In the genomic region with DNA sequence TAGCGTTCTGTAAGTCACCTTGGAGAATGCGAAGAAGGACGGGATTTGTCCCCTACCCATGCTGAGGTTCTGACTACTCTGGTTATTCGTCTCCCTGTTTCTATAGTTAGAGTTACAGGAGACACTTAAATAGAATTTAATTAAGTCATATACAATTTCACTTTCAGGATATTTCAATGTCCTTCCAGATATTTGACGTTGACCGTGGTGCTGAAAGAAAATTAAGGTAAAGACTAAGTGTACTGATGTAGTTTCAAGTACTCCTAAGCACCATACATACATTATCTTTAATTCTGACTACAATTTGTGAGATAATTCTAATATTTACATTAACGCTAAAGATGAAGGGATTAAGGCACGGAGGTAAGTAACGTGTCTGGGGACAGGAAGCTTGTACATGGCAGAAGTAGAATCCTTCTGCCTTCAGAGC, we compare ENCODE assay signal across 7 cellular contexts. TPM values are rescaled to one million over a fixed set of nuclear protein-coding genes. Genes with fewer than 3 reads are reported as not detected.
DNase-seq lines count a peak whose midpoint lies in the region; ATAC-seq and TF ChIP-seq lines count a peak whose summit lies in the region.

No MANE protein-coding gene starts in this region.

- DNase-seq in GM12864 (ENCODE audit: low read depth) (no peak), MG63 (no peak), choroid plexus epithelial cell (ENCODE audit: low read depth) (peak; percentile 58), mucosa of descending colon (no peak), GM19240 (ENCODE audit: insufficient read length, low spot score) (no peak), head of caudate nucleus (no peak)

- no peaks in the 10 kb centered on the region for H3K36me3 ChIP-seq in MG63
- no peaks in the 10 kb centered on the region for H3K36me3 ChIP-seq in mucosa of descending colon (ENCODE audit: low read depth)

- no peaks in the 10 kb centered on the region; the same call in 1 of the 2 replicates for H3K27me3 ChIP-seq in MG63

- H3K9me3 ChIP-seq in MG63 (no peaks in the 10 kb centered on the region), mucosa of descending colon (no peaks in the 10 kb centered on the region)

- no peaks in the 10 kb centered on the region for H3K4me1 ChIP-seq in mucosa of descending colon (ENCODE audit: low read depth)

- TF ChIP-seq CTCF in GM12864 (IDR thresholded peaks at IDR 0.05; ENCODE audit: low read depth, low read length, missing control alignments) (no peak), choroid plexus epithelial cell (conservative IDR thresholded peaks at IDR 0.05; ENCODE audit: low read depth, low read length) (no peak), mucosa of descending colon (IDR thresholded peaks at IDR 0.05) (no peak)

- intact Hi-C loops in mucosa of descending colon (cut with DNase I, micrococcal nuclease) (no loop called here), head of caudate nucleus (cut with DNase I) (no loop called here)

- ATAC-seq in mucosa of descending colon = no peak
- no peak for ATAC-seq in HG02973 (IDR thresholded peaks at IDR 0.05; ENCODE audit: unreplicated experiment)

- H3K4me3 ChIP-seq in GM12864 (ENCODE audit: low read depth, low read length) (peak overlapping the region; percentile 73), MG63 (peak overlapping the region; percentile 72), choroid plexus epithelial cell (ENCODE audit: low read depth, low read length) (peak overlapping the region; percentile 76), mucosa of descending colon (peak overlapping the region; percentile 54)

RNA-seq across cellular contexts. Expression of gene SLC36A4, which starts 0.4 kb away (rescaled TPM):
- 3.1 and 9.3 TPM in 2 replicates for total RNA-seq in MG63 (2014; rRNA removed; shearing (Covaris generic); ENCODE audit: low replicate concordance)
- 10 to 100 TPM in 2 of 3 donors, 1 to 10 TPM in 1; 8.3 to 20.1 (median 14.2) TPM for total RNA-seq in mucosa of descending colon
